In genomic region chr20:3557237-3557636, GRCh38 we compare ENCODE assay signal across 13 cellular contexts.
"Had no signal": no experiment of that assay in that cellular context is flagged by ENCODE, and none has a peak within 500 bp of the region (broad histone marks: within the 10 kb centered on the region; RNA-seq: fewer than 3 reads in every experiment).

No MANE protein-coding gene starts in this region.

- H3K27me3 ChIP-seq: brain microvascular endothelial cell had no signal

- DNase-seq: activated CD4-positive, alpha-beta memory T cell treated with anti-CD3 and anti-CD28 coated beads for 36 hours; activated gamma-delta T cell; activated naive CD8-positive, alpha-beta T cell treated with anti-CD3 and anti-CD28 coated beads for 36 hours; activated T-cell treated with anti-CD3 and anti-CD28 coated beads, Interleukin-2, amount 50 U/mL, for 4 hours; brain microvascular endothelial cell; glutamatergic neuron; immature natural killer cell; left colon; stimulated activated CD4-positive, alpha-beta T cell treated with anti-CD3 and anti-CD28 coated beads, Interleukin-12 subunit alpha, Interleukin-12 subunit beta, amount 100 ng/mL, for 4 hours; stimulated activated CD4-positive, alpha-beta T cell treated with anti-CD3 and anti-CD28 coated beads, Interleukin-2, amount 100 ng/mL, for 48 hours had no signal

- H3K4me3 ChIP-seq: thoracic aorta had no signal

- ATAC-seq: activated T-cell treated with anti-CD3 and anti-CD28 coated beads, Interleukin-2, amount 50 U/mL, for 4 hours; esophagus mucosa; left colon; natural killer cell treated with Interleukin-12 subunit alpha and Interleukin-12 subunit beta and Interleukin-15 and Interleukin-18, amount 100 ng/mL, for 72 hours had no signal

- H3K9me3 ChIP-seq: thoracic aorta had no signal

- H3K36me3 ChIP-seq: brain microvascular endothelial cell had no signal

- H3K27ac ChIP-seq: brain microvascular endothelial cell, thoracic aorta had no signal
